8 cellular contexts compared by ENCODE assay signal in genomic region chr22:31629741-31630184, GRCh38. TPM values are rescaled to one million over a fixed set of nuclear protein-coding genes. Genes with fewer than 3 reads are reported as not detected.
A peak's percentile ranks its signal among the peaks of the same experiment; 100 is the strongest.
DNase-seq lines count a peak whose midpoint lies in the region; ATAC-seq and TF ChIP-seq lines count a peak whose summit lies in the region.

No MANE protein-coding gene starts in this region.

- H3K9me3 ChIP-seq in Panc1 (ENCODE audit: control insufficient read depth, insufficient read depth, low read depth, low read length) (no peaks in the 10 kb centered on the region), ovary (no peaks in the 10 kb centered on the region)

- H3K27me3 Mint-ChIP-seq in Calu3 (ENCODE audit: unreplicated experiment), result no peaks in the 10 kb centered on the region

- peak overlapping the region; percentile 82 for H3K27ac Mint-ChIP-seq in Calu3 (ENCODE audit: unreplicated experiment)

- H3K36me3 Mint-ChIP-seq in Calu3 (ENCODE audit: insufficient read depth, unreplicated experiment), result peaks cover 46% of the 10 kb centered on the region

- TF ChIP-seq POLR2A in ovary (IDR thresholded peaks at IDR 0.05), result no peak

- in situ Hi-C loops in Panc1 (cut with HindIII; ENCODE audit: low pct_unique_long_range_greater_than_20kb, low sequenced_read_pairs), result no loop called here

- DNase-seq in Calu3 (no peak), Panc1 (ENCODE audit: low read depth, low spot score) (no peak), epithelial cell of prostate (ENCODE audit: low read depth, low spot score) (no peak), ovary (peak in 1 of 5 donors; percentile 31), NCI-H2029 treated with DMSO at 0.1 percent for 48 hours (lab: John Stamatoyannopoulos, UW) (no peak), GDM1 (lab: John Stamatoyannopoulos, UW) (no peak)
- DNase-seq in activated CD4-positive, CD25-positive, alpha-beta regulatory T cell (lab: John Stamatoyannopoulos, UW), result no peak

- whole genome bisulfite sequencing in ovary, 3 donors, result 22 to 35% (median 25%) methylated on average over 12 to 14 of the region's 14 CpGs

- peaks cover 14% of the 10 kb centered on the region for H3K4me1 ChIP-seq in Panc1 (ENCODE audit: control insufficient read depth, insufficient read depth, low read length)
- H3K4me1 ChIP-seq in ovary (ENCODE audit: insufficient read depth), result peaks cover 40% of the 10 kb centered on the region

- H3K9me3 Mint-ChIP-seq in Calu3 (ENCODE audit: low read depth, unreplicated experiment), result no peaks in the 10 kb centered on the region

- TF ChIP-seq CTCF in Calu3 (IDR thresholded peaks at IDR 0.05; ENCODE audit: unreplicated experiment), result no peak
- TF ChIP-seq CTCF in Panc1 (IDR thresholded peaks at IDR 0.05), result no peak; the same call in 1 of the 2 replicates
- TF ChIP-seq CTCF in ovary (IDR thresholded peaks at IDR 0.05), result no peak

- H3K4me3 ChIP-seq in Panc1 (ENCODE audit: low read depth in 2 of 2, low read length in 2 of 2), result peak overlapping the region; percentile 67
- H3K4me3 ChIP-seq in ovary, result peak overlapping the region; percentile 54

- CTCF ChIA-PET in Calu3 (lab: Charles Lee), result interaction anchor here (1.8 to 2.3 kb wide), 3 partner anchors 32 to 340 kb away, joined by 4 to 14 read pairs (median 12); partner anchors contain the start of gene PISD
- CTCF ChIA-PET in Panc1 (lab: Charles Lee), result interaction anchor here (0.5 to 1.2 kb wide), 4 partner anchors 11 to 126 kb away, joined by 3 to 4 read pairs (median 3); no protein-coding TSS in a partner anchor

- no peaks in the 10 kb centered on the region for H3K36me3 ChIP-seq in Panc1 (ENCODE audit: control insufficient read depth, insufficient read depth, low read length)
- H3K36me3 ChIP-seq in ovary, result no peaks in the 10 kb centered on the region

- TF ChIP-seq EP300 in ovary (IDR thresholded peaks at IDR 0.05), result no peak

- intact Hi-C loops in Calu3 (cut with micrococcal nuclease; ENCODE audit: unreplicated experiment) (no loop called here), Panc1 (cut with micrococcal nuclease; ENCODE audit: unreplicated experiment) (loop anchor here (10.0 kb wide), 1 partner anchor 65 kb away; no protein-coding TSS in a partner anchor), ovary (cut with DNase I) (loop anchor here (5.0 to 10.0 kb wide), 3 partner anchors 67 to 285 kb away; partner anchors contain the start of gene PATZ1 (in 1 of the 4))

- ATAC-seq in Panc1 (no peak), HG03439 (IDR thresholded peaks at IDR 0.05; ENCODE audit: unreplicated experiment) (no peak)

- peak overlapping the region; percentile 98 for H3K4me3 Mint-ChIP-seq in Calu3 (ENCODE audit: low read depth, unreplicated experiment)

- BruUV-seq in Calu3 (replicated peaks; lab: Mats Ljungman, UMichigan) (no TSS peak), Panc1 (replicated peaks; lab: Mats Ljungman, UMichigan) (no TSS peak)

- peak overlapping the region; percentile 69; the same call in 1 of the 2 replicates for H3K27ac ChIP-seq in Panc1 (ENCODE audit: low read length)
- H3K27ac ChIP-seq in epithelial cell of prostate, result peak overlapping the region; percentile 77
- H3K27ac ChIP-seq in ovary, result peak overlapping the region; percentile 67 to 68

- H3K27me3 ChIP-seq in Panc1 (ENCODE audit: control insufficient read depth, insufficient read depth, low read length) (no peaks in the 10 kb centered on the region), ovary (no peaks in the 10 kb centered on the region)

- POLR2A ChIA-PET in Panc1 (lab: Charles Lee), result no interaction called here

- peaks cover 38% of the 10 kb centered on the region for H3K4me1 Mint-ChIP-seq in Calu3 (ENCODE audit: low read depth, unreplicated experiment)

RNA-seq across cellular contexts. Expression of gene PISD, which starts 32.3 kb away (rescaled TPM):
- total RNA-seq in Calu3 (2022) (45.9 and 53.4 TPM in 2 replicates), Panc1 (2021; ENCODE audit: unreplicated experiment) (33.8 TPM), ovary (10 to 100 TPM; 18.8 to 60.2 (median 34.1) TPM)
- 27.8 TPM for polyA plus RNA-seq in Panc1 (2012; ENCODE audit: insufficient read length)
- 10 to 100 TPM; 12.0 to 19.4 TPM for polyA plus RNA-seq in ovary
